ENCODE assay signal across 10 cellular contexts in genomic region chr17:18451001-18451400, GRCh38. TPM values are rescaled to one million over a fixed set of nuclear protein-coding genes. Genes with fewer than 3 reads are reported as not detected.
"Had no signal": no experiment of that assay in that cellular context is flagged by ENCODE, and none has a peak within 500 bp of the region (broad histone marks: within the 10 kb centered on the region; RNA-seq: fewer than 3 reads in every experiment).

No MANE protein-coding gene starts in this region.

RNA-seq across cellular contexts. Expression of gene LGALS9C, which starts 25.6 kb away (rescaled TPM):
- total RNA-seq: naive thymus-derived CD8-positive, alpha-beta T cell; neural crest cell; omental fat pad; osteocyte; posterior vena cava; pulmonary artery endothelial cell; right atrium auricular region; upper lobe of right lung; urinary bladder; uterus had no signal
- polyA plus RNA-seq: naive thymus-derived CD8-positive, alpha-beta T cell had no signal
